1 cellular context compared by ENCODE assay signal in genomic region chr19:51675911-51676565, GRCh38.
TF ChIP-seq lines count a peak whose summit lies in the region.

No MANE protein-coding gene starts in this region.

TF ChIP-seq in K562, 482 proteins besides CTCF, POLR2A, EP300 and RAD21:
- peak; percentile 50; the same call in 1 of the 2 replicates for TF ChIP-seq MAFG (tag; conservative IDR thresholded peaks at IDR 0.05)
- TF ChIP-seq C11orf30 (IDR thresholded peaks at IDR 0.05; ENCODE audit: low read depth): peak; percentile 61; the same call in 1 of the 2 replicates
- peak; percentile 62 for TF ChIP-seq NFYB (IDR thresholded peaks at IDR 0.05; ENCODE audit: extremely low read depth, insufficient read length)
- TF ChIP-seq ZNF316 (IDR thresholded peaks at IDR 0.05): peak; percentile 78
